18 cellular contexts compared by ENCODE assay signal in genomic region chr9:112757300-112757883, GRCh38. TPM values are rescaled to one million over a fixed set of nuclear protein-coding genes. Genes with fewer than 3 reads are reported as not detected.
DNase-seq lines count a peak whose midpoint lies in the region; ATAC-seq and TF ChIP-seq lines count a peak whose summit lies in the region.
"Had no signal": no experiment of that assay in that cellular context is flagged by ENCODE, and none has a peak within 500 bp of the region (broad histone marks: within the 10 kb centered on the region; RNA-seq: fewer than 3 reads in every experiment).

No MANE protein-coding gene starts in this region.

- no peaks in the 10 kb centered on the region for H3K9me3 ChIP-seq in right cardiac atrium (ENCODE audit: control insufficient read depth, low read length)
- H3K9me3 ChIP-seq in transverse colon, result no peaks in the 10 kb centered on the region
- H3K9me3 ChIP-seq: upper lobe of right lung had no signal

- H3K4me3 ChIP-seq in right cardiac atrium (ENCODE audit: low read length) (no peak overlapping the region), transverse colon (no peak overlapping the region)
- H3K4me3 ChIP-seq: upper lobe of right lung had no signal

- ATAC-seq in Right ventricle myocardium superior (ENCODE audit: poor library complexity), result peak; percentile 56
- ATAC-seq in right cardiac atrium, result no peak
- peak; percentile 49 for ATAC-seq in left colon
- ATAC-seq in HG02571 (IDR thresholded peaks at IDR 0.05; ENCODE audit: unreplicated experiment), result no peak
- ATAC-seq: stimulated activated effector memory CD8-positive, alpha-beta T cell treated with anti-CD3 and anti-CD28 coated beads, Interleukin-12 subunit alpha, Interleukin-12 subunit beta, amount 100 ng/mL, for 72 hours; upper lobe of right lung had no signal

- peaks cover 14% of the 10 kb centered on the region for H3K4me1 Mint-ChIP-seq in endothelial cell (ENCODE audit: unreplicated experiment)

- WGBS in right cardiac atrium, result 61% methylated on average over 7 of the region's 7 CpGs
- WGBS in transverse colon (ENCODE audit: low coverage in 1 of 2), 2 donors, result 53 to 56% methylated on average over 7 of the region's 7 CpGs

- H3K27ac Mint-ChIP-seq in endothelial cell (ENCODE audit: unreplicated experiment), result no peak overlapping the region
- H3K27ac Mint-ChIP-seq: stimulated activated effector memory CD8-positive, alpha-beta T cell treated with anti-CD3 and anti-CD28 coated beads, Interleukin-12 subunit alpha, Interleukin-12 subunit beta, amount 100 ng/mL, for 72 hours had no signal

- in situ Hi-C loops in transverse colon (cut with MboI; ENCODE audit: low pct_ligation_motif_present in 1 of 4, low pct_unique_long_range_greater_than_20kb in 1 of 4, low sequenced_read_pairs in 3 of 4), result no loop called here

- intact Hi-C loops in Right ventricle myocardium superior (cut with DNase I), result no loop called here
- intact Hi-C loops in right cardiac atrium (cut with DNase I), result no loop called here
- intact Hi-C loops in left colon (cut with DNase I, micrococcal nuclease), result no loop called here
- intact Hi-C loops in transverse colon (cut with DNase I; ENCODE audit: low total_unique reads), result no loop called here

- H3K4me1 ChIP-seq in right cardiac atrium (ENCODE audit: control insufficient read depth, insufficient read depth, low read length) (peaks cover 3% of the 10 kb centered on the region), transverse colon (peaks cover 16 to 62% (median 38%) of the 10 kb centered on the region in 4 donors)

- H3K36me3 Mint-ChIP-seq in endothelial cell (ENCODE audit: low read depth, unreplicated experiment), result no peaks in the 10 kb centered on the region
- H3K36me3 Mint-ChIP-seq: stimulated activated effector memory CD8-positive, alpha-beta T cell treated with anti-CD3 and anti-CD28 coated beads, Interleukin-12 subunit alpha, Interleukin-12 subunit beta, amount 100 ng/mL, for 72 hours had no signal

- TF ChIP-seq EP300 in transverse colon (IDR thresholded peaks at IDR 0.05; ENCODE audit: low read depth), result no peak

- H3K36me3 ChIP-seq in transverse colon, result no peaks in the 10 kb centered on the region
- H3K36me3 ChIP-seq: upper lobe of right lung had no signal

- H3K27me3 Mint-ChIP-seq in endothelial cell (ENCODE audit: unreplicated experiment), result peaks cover 14% of the 10 kb centered on the region
- H3K27me3 Mint-ChIP-seq: CD4-positive, alpha-beta memory T cell had no signal

- H3K9me3 Mint-ChIP-seq in endothelial cell (ENCODE audit: unreplicated experiment), result no peaks in the 10 kb centered on the region
- H3K9me3 Mint-ChIP-seq: CD4-positive, alpha-beta memory T cell; stimulated activated effector memory CD8-positive, alpha-beta T cell treated with anti-CD3 and anti-CD28 coated beads, Interleukin-12 subunit alpha, Interleukin-12 subunit beta, amount 100 ng/mL, for 72 hours had no signal

- no peak overlapping the region for H3K4me3 Mint-ChIP-seq in endothelial cell (ENCODE audit: unreplicated experiment)
- H3K4me3 Mint-ChIP-seq: stimulated activated effector memory CD8-positive, alpha-beta T cell treated with anti-CD3 and anti-CD28 coated beads, Interleukin-12 subunit alpha, Interleukin-12 subunit beta, amount 100 ng/mL, for 72 hours had no signal

- no peaks in the 10 kb centered on the region for H3K27me3 ChIP-seq in right cardiac atrium (ENCODE audit: control insufficient read depth, insufficient read depth)
- no peaks in the 10 kb centered on the region for H3K27me3 ChIP-seq in transverse colon
- H3K27me3 ChIP-seq: upper lobe of right lung had no signal

- TF ChIP-seq POLR2A in transverse colon (IDR thresholded peaks at IDR 0.05), result no peak

- TF ChIP-seq CTCF in transverse colon (IDR thresholded peaks at IDR 0.05), result no peak
- TF ChIP-seq CTCF in endothelial cell (IDR thresholded peaks at IDR 0.05; ENCODE audit: unreplicated experiment), result no peak

- DNase-seq in Right ventricle myocardium superior (no peak), right cardiac atrium (no peak), cerebellar cortex (ENCODE audit: low spot score) (peak; percentile 39), left colon (no peak), transverse colon (no peak), H4 (ENCODE audit: low spot score) (no peak), endothelial cell (ENCODE audit: low spot score) (no peak)
- DNase-seq: activated CD4-positive, alpha-beta T cell treated with anti-CD3 and anti-CD28 coated beads for 1 hour; activated gamma-delta T cell treated with Interleukin-2 at 50 U/mL for 16 hours; anterior cingulate cortex; CD4-positive, alpha-beta memory T cell; kidney glomerular epithelial cell; NCI-H1092 treated with DMSO at 0.1 percent for 48 hours; RPMI8226; upper lobe of right lung had no signal

- H3K27ac ChIP-seq in right cardiac atrium (ENCODE audit: low read length), result no peak overlapping the region
- peak overlapping the region; percentile 70 to 85 (median 76) for H3K27ac ChIP-seq in transverse colon
- H3K27ac ChIP-seq: HL-60, upper lobe of right lung had no signal

RNA-seq across cellular contexts. Expression of gene SNX30, which starts 6.8 kb away (rescaled TPM):
- total RNA-seq in Right ventricle myocardium superior (4.5 TPM), right cardiac atrium (1 to 10 TPM; 3.9 to 4.7 (median 4.6) TPM), left colon (10 to 100 TPM; 30.7 to 35.3 TPM), transverse colon (10 to 100 TPM; 15.7 to 46.4 (median 45.7) TPM), endothelial cell (ENCODE audit: unreplicated experiment) (12.8 TPM)
- polyA plus RNA-seq in right cardiac atrium, result 1.2 TPM
- 13.8 and 17.4 TPM in 2 replicates for total RNA-seq in H4 (2014; rRNA removed; shearing (Covaris generic))

RNA-seq across cellular contexts. Expression of gene INIP, which starts 39.5 kb away (rescaled TPM):
- 14.3 TPM for total RNA-seq in Right ventricle myocardium superior
- 10 to 100 TPM; 11.5 to 19.2 (median 15.9) TPM for total RNA-seq in right cardiac atrium
- polyA plus RNA-seq in right cardiac atrium, result 11.1 TPM
- total RNA-seq in left colon, result 10 to 100 TPM; 27.3 to 31.9 TPM
- total RNA-seq in transverse colon, result 10 to 100 TPM in 3 of 4 donors, 1 to 10 TPM in 1; 9.6 to 22.9 (median 16.2) TPM
- total RNA-seq in H4 (2014; rRNA removed; shearing (Covaris generic)), result 34.7 and 45.8 TPM in 2 replicates
- 20.8 TPM for total RNA-seq in endothelial cell (ENCODE audit: unreplicated experiment)

Comparison
In these comparisons a context has a peak if more than half of its experiments do, and no peak if none do; other contexts are left out.
1. ATAC-seq: peak in Right ventricle myocardium superior (single experiment) and left colon (single experiment); none in right cardiac atrium (0 of 2) and HG02571 (single experiment).